Comparison of ENCODE assay signal across 19 cellular contexts in genomic region chr11:76789443-76789719, GRCh38. TPM values are rescaled to one million over a fixed set of nuclear protein-coding genes. Genes with fewer than 3 reads are reported as not detected.
DNase-seq lines count a peak whose midpoint lies in the region; ATAC-seq and TF ChIP-seq lines count a peak whose summit lies in the region.
"Had no signal": no experiment of that assay in that cellular context is flagged by ENCODE, and none has a peak within 500 bp of the region (broad histone marks: within the 10 kb centered on the region; RNA-seq: fewer than 3 reads in every experiment).

No MANE protein-coding gene starts in this region.

- no peak overlapping the region for H2BK120ac ChIP-seq in trophoblast cell (ENCODE audit: insufficient read depth, low read length, poor library complexity)

- intact Hi-C loops in breast epithelium (cut with DNase I; ENCODE audit: low total_unique reads) = no loop called here
- intact Hi-C loops in MCF 10A (cut with micrococcal nuclease) = no loop called here
- intact Hi-C loops in vagina (cut with DNase I) = no loop called here

- H3K27ac Mint-ChIP-seq in MCF 10A (ENCODE audit: low read depth, unreplicated experiment) = no peak overlapping the region
- H3K27ac Mint-ChIP-seq: activated naive CD8-positive, alpha-beta T cell treated with anti-CD3 and anti-CD28 coated beads for 36 hours; HFFc6 had no signal

- WGBS in trophoblast cell (ENCODE audit: extremely low coverage, insufficient coverage, insufficient read length) = no CpG with 5 or more reads among the region's 2 CpGs

- H3K27me3 ChIP-seq in breast epithelium (no peaks in the 10 kb centered on the region), trophoblast cell (ENCODE audit: insufficient read depth, low read length) (no peaks in the 10 kb centered on the region), vagina (no peaks in the 10 kb centered on the region)
- H3K27me3 ChIP-seq: brain microvascular endothelial cell had no signal

- TF ChIP-seq POLR2A in breast epithelium (IDR thresholded peaks at IDR 0.05) = no peak
- TF ChIP-seq POLR2A in vagina (IDR thresholded peaks at IDR 0.05) = no peak

- no peaks in the 10 kb centered on the region for H3K27me3 Mint-ChIP-seq in MCF 10A (ENCODE audit: insufficient read depth, unreplicated experiment)

- H3K27ac ChIP-seq in breast epithelium = peak overlapping the region; percentile 87 to 91
- H3K27ac ChIP-seq in epithelial cell of prostate = peak overlapping the region; percentile 72
- H3K27ac ChIP-seq in trophoblast cell (ENCODE audit: low read depth, low read length) = peak overlapping the region; percentile 41
- H3K27ac ChIP-seq in vagina = peak overlapping the region; percentile 96
- H3K27ac ChIP-seq: brain microvascular endothelial cell, SK-N-MC, thoracic aorta had no signal

- no peak for ATAC-seq in GM19467 (IDR thresholded peaks at IDR 0.05; ENCODE audit: unreplicated experiment)
- ATAC-seq: activated T-cell treated with anti-CD3 and anti-CD28 coated beads, Interleukin-2, amount 50 U/mL, for 4 hours had no signal

- H2BK12ac ChIP-seq in trophoblast cell (ENCODE audit: low read length) = no peak overlapping the region

- no peak overlapping the region for H3K4me3 Mint-ChIP-seq in MCF 10A (ENCODE audit: unreplicated experiment)
- H3K4me3 Mint-ChIP-seq: activated naive CD8-positive, alpha-beta T cell treated with anti-CD3 and anti-CD28 coated beads for 36 hours; activated T-cell treated with anti-CD3 and anti-CD28 coated beads, Interleukin-2, amount 50 U/mL, for 4 hours; HFFc6 had no signal

- peaks cover 21% of the 10 kb centered on the region for H3K36me3 Mint-ChIP-seq in MCF 10A (ENCODE audit: insufficient read depth, unreplicated experiment)
- H3K36me3 Mint-ChIP-seq: activated naive CD8-positive, alpha-beta T cell treated with anti-CD3 and anti-CD28 coated beads for 36 hours had no signal

- H3K4ac ChIP-seq in trophoblast cell (ENCODE audit: low read depth, low read length) = peak overlapping the region; percentile 6

- H3K9me3 ChIP-seq in breast epithelium (no peaks in the 10 kb centered on the region), trophoblast cell (ENCODE audit: insufficient read depth, low read depth, low read length) (peaks cover 6% of the 10 kb centered on the region), vagina (no peaks in the 10 kb centered on the region)
- H3K9me3 ChIP-seq: thoracic aorta had no signal

- H4K91ac ChIP-seq in trophoblast cell (ENCODE audit: low read depth, low read length) = no peak overlapping the region

- no peak overlapping the region for H3K23ac ChIP-seq in trophoblast cell (ENCODE audit: low read length)

- POLR2A ChIA-PET in MCF 10A (lab: Yijun Ruan, JAX) = interaction anchor here (0.6 to 6.7 kb wide), 3 partner anchors 9 to 405 kb away, joined by 3 to 83 read pairs (median 5); no protein-coding TSS in a partner anchor

- peaks cover 36% of the 10 kb centered on the region for H3K79me2 ChIP-seq in trophoblast cell (ENCODE audit: control insufficient read depth, insufficient read depth, low read length, poor library complexity)

- H3K4me1 ChIP-seq in breast epithelium (peaks cover 20 to 60% of the 10 kb centered on the region in 2 donors), trophoblast cell (ENCODE audit: control insufficient read depth in 1 of 2, insufficient read depth in 2 of 2, low read length in 2 of 2) (peaks cover 45 to 59% of the 10 kb centered on the region in 2 experiments), vagina (peaks cover 100% of the 10 kb centered on the region)

- H3K4me2 ChIP-seq in trophoblast cell (ENCODE audit: low read length) = no peak overlapping the region

- peaks cover 89% of the 10 kb centered on the region for H3K4me1 Mint-ChIP-seq in MCF 10A (ENCODE audit: insufficient read depth, unreplicated experiment)

- no peak overlapping the region for H3K14ac ChIP-seq in trophoblast cell (ENCODE audit: low read length)

- BruUV-seq in MCF 10A (replicated peaks; lab: Mats Ljungman, UMichigan) = no TSS peak

- no peak overlapping the region for H2AK5ac ChIP-seq in trophoblast cell (ENCODE audit: low read length)

- no peak overlapping the region for H3K9ac ChIP-seq in trophoblast cell (ENCODE audit: low read length)

- H4K12ac ChIP-seq in trophoblast cell (ENCODE audit: low read depth, low read length) = no peak overlapping the region

- DNase-seq in breast epithelium (ENCODE audit: low spot score in 2 of 2) (no peak), MCF 10A (ENCODE audit: unreplicated experiment) (no peak), epithelial cell of prostate (ENCODE audit: low read depth, low spot score) (no peak), trophoblast cell (no peak), vagina (ENCODE audit: extremely low spot score in 2 of 2) (no peak), NCI-H2107 (lab: John Stamatoyannopoulos, UW) (no peak)
- DNase-seq in stimulated activated CD4-positive, alpha-beta T cell treated with anti-CD3 and anti-CD28 coated beads, Interleukin-1b, Interleukin-23, amount 100 ng/mL, for 48 hours = no peak
- DNase-seq: activated CD4-positive, alpha-beta T cell treated with anti-CD3 and anti-CD28 coated beads, Interleukin-2, amount 50 U/mL, for 4 hours; activated naive CD8-positive, alpha-beta T cell treated with anti-CD3 and anti-CD28 coated beads for 36 hours; activated T-cell treated with anti-CD3 and anti-CD28 coated beads, Interleukin-2, amount 50 U/mL, for 4 hours; brain microvascular endothelial cell; HFFc6; Karpas-422; NCI-H1092 treated with DMSO at 0.1 percent for 48 hours; NCI-H526 had no signal

- no peak overlapping the region for H3K18ac ChIP-seq in trophoblast cell (ENCODE audit: low read length)

- no peaks in the 10 kb centered on the region for H3K9me3 Mint-ChIP-seq in MCF 10A (ENCODE audit: unreplicated experiment)
- H3K9me3 Mint-ChIP-seq: activated naive CD8-positive, alpha-beta T cell treated with anti-CD3 and anti-CD28 coated beads for 36 hours; activated T-cell treated with anti-CD3 and anti-CD28 coated beads, Interleukin-2, amount 50 U/mL, for 4 hours had no signal

- no peak overlapping the region for H2AFZ ChIP-seq in trophoblast cell (ENCODE audit: insufficient read depth, low read length, poor library complexity)

- TF ChIP-seq CTCF in breast epithelium (IDR thresholded peaks at IDR 0.05) (no peak), MCF 10A (IDR thresholded peaks at IDR 0.05; ENCODE audit: unreplicated experiment) (no peak), vagina (IDR thresholded peaks at IDR 0.05) (no peak)

- H3K79me1 ChIP-seq in trophoblast cell (ENCODE audit: low read length) = peaks cover 22% of the 10 kb centered on the region

- H4K8ac ChIP-seq in trophoblast cell (ENCODE audit: low read depth, low read length) = no peak overlapping the region

- CTCF ChIA-PET in MCF 10A (lab: Yijun Ruan, JAX) = interaction anchor here (2.2 kb wide), 1 partner anchor 9 kb away, joined by 17 read pairs; no protein-coding TSS in a partner anchor

- H3K4me3 ChIP-seq in breast epithelium (no peak overlapping the region), trophoblast cell (ENCODE audit: low read depth, low read length) (no peak overlapping the region), vagina (peak overlapping the region in 1 of 2 donors; percentile 94)
- H3K4me3 ChIP-seq: heart left ventricle, SK-N-MC, thoracic aorta had no signal

- peak overlapping the region; percentile 0 for H2BK5ac ChIP-seq in trophoblast cell (ENCODE audit: low read depth, low read length, poor library complexity)

- H3K36me3 ChIP-seq in breast epithelium (no peaks in the 10 kb centered on the region), trophoblast cell (ENCODE audit: control insufficient read depth in 1 of 2, insufficient read depth in 2 of 2, low read length in 2 of 2) (peaks cover 6 to 7% of the 10 kb centered on the region in 2 experiments), vagina (no peaks in the 10 kb centered on the region)
- H3K36me3 ChIP-seq: brain microvascular endothelial cell, heart left ventricle, thoracic aorta had no signal

RNA-seq across cellular contexts. Expression of gene TSKU, which starts 6.2 kb away (rescaled TPM):
- total RNA-seq in breast epithelium = 100 to 1,000 TPM in 1 of 3 donors, 10 to 100 TPM in 2; 51.1 to 360 (median 65.1) TPM
- 18.4 and 20.1 TPM in 2 replicates for total RNA-seq in MCF 10A (2022)
- polyA plus RNA-seq in trophoblast cell (2013) = 34.0 and 35.3 TPM in 2 replicates
- total RNA-seq in vagina = 144 TPM

Comparison
In these comparisons a context has a peak if more than half of its experiments do, and no peak if none do; other contexts are left out.
1. H3K27ac ChIP-seq: peak in every context shown above with its lines; median percentile 96 in vagina; 89 in breast epithelium; 72 in epithelial cell of prostate; 41 in trophoblast cell.